Comparison of ENCODE assay signal across 11 cellular contexts in the genomic region with DNA sequence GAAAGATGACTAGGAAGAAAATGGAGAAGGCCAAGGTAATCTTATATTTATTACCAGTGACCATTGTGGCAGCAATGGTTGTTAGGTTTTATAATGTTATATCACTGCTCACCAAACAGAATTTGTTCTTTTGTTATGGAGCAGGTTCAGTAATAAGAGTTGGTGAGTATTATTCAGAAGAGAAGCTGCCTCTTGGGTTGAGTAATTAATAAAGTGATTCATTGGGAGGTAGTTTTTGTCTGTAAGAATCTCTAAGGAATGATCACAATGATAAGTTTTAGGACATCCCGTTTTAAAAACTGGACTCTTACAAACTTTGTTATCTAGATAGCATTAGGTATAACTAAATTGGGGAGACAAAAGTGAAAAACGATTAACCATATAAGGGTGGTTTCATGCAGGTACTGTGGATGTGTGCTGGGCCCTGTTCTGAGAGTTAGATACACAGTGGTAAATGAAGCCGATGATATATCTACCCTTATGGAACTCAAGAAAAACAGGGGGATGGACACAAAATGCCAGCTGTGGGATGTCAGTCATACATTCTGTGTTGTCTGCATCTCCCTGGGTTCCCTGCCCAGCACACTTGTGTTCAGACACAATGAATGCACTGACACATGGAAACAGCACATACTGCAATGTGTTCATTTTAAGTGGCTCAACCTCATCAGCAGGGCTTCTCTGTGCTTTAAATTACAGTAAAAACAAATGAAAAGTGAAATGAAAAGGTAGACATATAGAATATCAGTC. TPM values are rescaled to one million over a fixed set of nuclear protein-coding genes. Genes with fewer than 3 reads are reported as not detected.
DNase-seq lines count a peak whose midpoint lies in the region; ATAC-seq and TF ChIP-seq lines count a peak whose summit lies in the region.
"Had no signal": no experiment of that assay in that cellular context is flagged by ENCODE, and none has a peak within 500 bp of the region (broad histone marks: within the 10 kb centered on the region; RNA-seq: fewer than 3 reads in every experiment).

No MANE protein-coding gene starts in this region.

- intact Hi-C loops in activated CD4-positive, alpha-beta T cell treated with anti-CD3 and anti-CD28 coated beads, Interleukin-2, amount 10 ng/mL, durations not matched to agents 24 days and 14 days (cut with micrococcal nuclease), result loop anchor here (2.0 to 10.0 kb wide), 3 partner anchors 126 to 730 kb away; no protein-coding TSS in a partner anchor

- DNase-seq in activated CD4-positive, alpha-beta T cell treated with anti-CD3 and anti-CD28 coated beads, Interleukin-2, amount 10 ng/mL, durations not matched to agents 24 days and 14 days, result no peak
- DNase-seq in activated CD4-positive, alpha-beta T cell treated with anti-CD3 and anti-CD28 coated beads for 48 hours, result no peak
- no peak for DNase-seq in WTC11 (ENCODE audit: low spot score)
- DNase-seq in fibroblast of mammary gland (ENCODE audit: low read depth), result peak; percentile 42
- DNase-seq in medulla oblongata (ENCODE audit: extremely low spot score), result no peak
- DNase-seq: NCI-H1436, nephron progenitor cell had no signal

- H3K9me3 Mint-ChIP-seq in activated CD4-positive, alpha-beta T cell treated with anti-CD3 and anti-CD28 coated beads, Interleukin-2, amount 10 ng/mL, durations not matched to agents 24 days and 14 days, result peaks cover 6% of the 10 kb centered on the region
- H3K9me3 Mint-ChIP-seq in WTC11, result peaks cover 6% of the 10 kb centered on the region
- peaks cover 5% of the 10 kb centered on the region for H3K9me3 Mint-ChIP-seq in stimulated activated memory B cell treated with anti-CD40 and anti-IgM and Interleukin-4, amounts not matched to agents 10 μg/mL and 1 μg/mL and 100 μg/mL, for 72 hours

- H3K27ac Mint-ChIP-seq in activated CD4-positive, alpha-beta T cell treated with anti-CD3 and anti-CD28 coated beads, Interleukin-2, amount 10 ng/mL, durations not matched to agents 24 days and 14 days, result peak overlapping the region; percentile 90
- peak overlapping the region; percentile 77 for H3K27ac Mint-ChIP-seq in WTC11
- H3K27ac Mint-ChIP-seq in stimulated activated memory B cell treated with anti-CD40 and anti-IgM and Interleukin-4, amounts not matched to agents 10 μg/mL and 1 μg/mL and 100 μg/mL, for 72 hours, result peak overlapping the region; percentile 75

- POLR2A ChIA-PET in WTC11 (lab: Charles Lee), result no interaction called here

- H3K4me1 Mint-ChIP-seq in activated CD4-positive, alpha-beta T cell treated with anti-CD3 and anti-CD28 coated beads, Interleukin-2, amount 10 ng/mL, durations not matched to agents 24 days and 14 days, result peaks cover 61% of the 10 kb centered on the region
- peaks cover 57% of the 10 kb centered on the region for H3K4me1 Mint-ChIP-seq in WTC11
- H3K4me1 Mint-ChIP-seq in stimulated activated memory B cell treated with anti-CD40 and anti-IgM and Interleukin-4, amounts not matched to agents 10 μg/mL and 1 μg/mL and 100 μg/mL, for 72 hours, result peaks cover 81% of the 10 kb centered on the region

- H3K36me3 Mint-ChIP-seq in activated CD4-positive, alpha-beta T cell treated with anti-CD3 and anti-CD28 coated beads, Interleukin-2, amount 10 ng/mL, durations not matched to agents 24 days and 14 days (ENCODE audit: low read depth), result peaks cover 32% of the 10 kb centered on the region
- H3K36me3 Mint-ChIP-seq in WTC11, result peaks cover 19% of the 10 kb centered on the region
- peaks cover 43% of the 10 kb centered on the region for H3K36me3 Mint-ChIP-seq in stimulated activated memory B cell treated with anti-CD40 and anti-IgM and Interleukin-4, amounts not matched to agents 10 μg/mL and 1 μg/mL and 100 μg/mL, for 72 hours

- no peak for ATAC-seq in WTC11
- ATAC-seq in stimulated activated memory B cell treated with anti-CD40 and anti-IgM and Interleukin-4, amounts not matched to agents 10 μg/mL and 1 μg/mL and 100 μg/mL, for 72 hours, result no peak
- ATAC-seq in HG03175 (IDR thresholded peaks at IDR 0.05; ENCODE audit: unreplicated experiment), result no peak
- ATAC-seq in HG02571 (IDR thresholded peaks at IDR 0.05; ENCODE audit: unreplicated experiment), result no peak

- CTCF ChIA-PET in WTC11 (lab: Charles Lee), result no interaction called here

- no peaks in the 10 kb centered on the region for H3K27me3 Mint-ChIP-seq in activated CD4-positive, alpha-beta T cell treated with anti-CD3 and anti-CD28 coated beads, Interleukin-2, amount 10 ng/mL, durations not matched to agents 24 days and 14 days
- no peaks in the 10 kb centered on the region for H3K27me3 Mint-ChIP-seq in WTC11 (ENCODE audit: low read depth)
- no peaks in the 10 kb centered on the region for H3K27me3 Mint-ChIP-seq in stimulated activated memory B cell treated with anti-CD40 and anti-IgM and Interleukin-4, amounts not matched to agents 10 μg/mL and 1 μg/mL and 100 μg/mL, for 72 hours

- H3K4me3 Mint-ChIP-seq in activated CD4-positive, alpha-beta T cell treated with anti-CD3 and anti-CD28 coated beads, Interleukin-2, amount 10 ng/mL, durations not matched to agents 24 days and 14 days, result peak overlapping the region; percentile 59
- H3K4me3 Mint-ChIP-seq in WTC11, result no peak overlapping the region
- H3K4me3 Mint-ChIP-seq in stimulated activated memory B cell treated with anti-CD40 and anti-IgM and Interleukin-4, amounts not matched to agents 10 μg/mL and 1 μg/mL and 100 μg/mL, for 72 hours, result peak overlapping the region; percentile 53
- H3K4me3 Mint-ChIP-seq: nephron progenitor cell had no signal

- no peak overlapping the region for H3K4me3 ChIP-seq in fibroblast of mammary gland (ENCODE audit: control insufficient read depth, low read depth, low read length)
- H3K4me3 ChIP-seq: gastroesophageal sphincter had no signal

- TF ChIP-seq CTCF in WTC11 (IDR thresholded peaks at IDR 0.05) (no peak), fibroblast of mammary gland (conservative IDR thresholded peaks at IDR 0.05; ENCODE audit: control insufficient read depth, insufficient read depth, low read depth, low read length) (no peak)

TF ChIP-seq in WTC11, 78 proteins besides CTCF, POLR2A, EP300 and RAD21 (continues in another document):
- TF ChIP-seq, protein P1, sequence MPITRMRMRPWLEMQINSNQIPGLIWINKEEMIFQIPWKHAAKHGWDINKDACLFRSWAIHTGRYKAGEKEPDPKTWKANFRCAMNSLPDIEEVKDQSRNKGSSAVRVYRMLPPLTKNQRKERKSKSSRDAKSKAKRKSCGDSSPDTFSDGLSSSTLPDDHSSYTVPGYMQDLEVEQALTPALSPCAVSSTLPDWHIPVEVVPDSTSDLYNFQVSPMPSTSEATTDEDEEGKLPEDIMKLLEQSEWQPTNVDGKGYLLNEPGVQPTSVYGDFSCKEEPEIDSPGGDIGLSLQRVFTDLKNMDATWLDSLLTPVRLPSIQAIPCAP (CRISPR knock-in tag; IDR thresholded peaks at IDR 0.05), result no peak
- TF ChIP-seq, protein P2, sequence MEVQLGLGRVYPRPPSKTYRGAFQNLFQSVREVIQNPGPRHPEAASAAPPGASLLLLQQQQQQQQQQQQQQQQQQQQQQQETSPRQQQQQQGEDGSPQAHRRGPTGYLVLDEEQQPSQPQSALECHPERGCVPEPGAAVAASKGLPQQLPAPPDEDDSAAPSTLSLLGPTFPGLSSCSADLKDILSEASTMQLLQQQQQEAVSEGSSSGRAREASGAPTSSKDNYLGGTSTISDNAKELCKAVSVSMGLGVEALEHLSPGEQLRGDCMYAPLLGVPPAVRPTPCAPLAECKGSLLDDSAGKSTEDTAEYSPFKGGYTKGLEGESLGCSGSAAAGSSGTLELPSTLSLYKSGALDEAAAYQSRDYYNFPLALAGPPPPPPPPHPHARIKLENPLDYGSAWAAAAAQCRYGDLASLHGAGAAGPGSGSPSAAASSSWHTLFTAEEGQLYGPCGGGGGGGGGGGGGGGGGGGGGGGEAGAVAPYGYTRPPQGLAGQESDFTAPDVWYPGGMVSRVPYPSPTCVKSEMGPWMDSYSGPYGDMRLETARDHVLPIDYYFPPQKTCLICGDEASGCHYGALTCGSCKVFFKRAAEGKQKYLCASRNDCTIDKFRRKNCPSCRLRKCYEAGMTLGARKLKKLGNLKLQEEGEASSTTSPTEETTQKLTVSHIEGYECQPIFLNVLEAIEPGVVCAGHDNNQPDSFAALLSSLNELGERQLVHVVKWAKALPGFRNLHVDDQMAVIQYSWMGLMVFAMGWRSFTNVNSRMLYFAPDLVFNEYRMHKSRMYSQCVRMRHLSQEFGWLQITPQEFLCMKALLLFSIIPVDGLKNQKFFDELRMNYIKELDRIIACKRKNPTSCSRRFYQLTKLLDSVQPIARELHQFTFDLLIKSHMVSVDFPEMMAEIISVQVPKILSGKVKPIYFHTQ (CRISPR knock-in tag; IDR thresholded peaks at IDR 0.05), result no peak
- TF ChIP-seq NFATC4 (CRISPR knock-in tag; IDR thresholded peaks at IDR 0.05) (no peak), IRF2 (CRISPR knock-in tag; IDR thresholded peaks at IDR 0.05; ENCODE audit: borderline replicate concordance, low read depth) (no peak), JUN (CRISPR knock-in tag; IDR thresholded peaks at IDR 0.05) (no peak), SP1 (CRISPR knock-in tag; conservative IDR thresholded peaks at IDR 0.05) (no peak), ATF1 (CRISPR knock-in tag; IDR thresholded peaks at IDR 0.05) (no peak)
- TF ChIP-seq, protein P3, sequence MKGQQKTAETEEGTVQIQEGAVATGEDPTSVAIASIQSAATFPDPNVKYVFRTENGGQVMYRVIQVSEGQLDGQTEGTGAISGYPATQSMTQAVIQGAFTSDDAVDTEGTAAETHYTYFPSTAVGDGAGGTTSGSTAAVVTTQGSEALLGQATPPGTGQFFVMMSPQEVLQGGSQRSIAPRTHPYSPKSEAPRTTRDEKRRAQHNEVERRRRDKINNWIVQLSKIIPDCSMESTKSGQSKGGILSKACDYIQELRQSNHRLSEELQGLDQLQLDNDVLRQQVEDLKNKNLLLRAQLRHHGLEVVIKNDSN (CRISPR knock-in tag; IDR thresholded peaks at IDR 0.05), result no peak
- TF ChIP-seq, protein P4, sequence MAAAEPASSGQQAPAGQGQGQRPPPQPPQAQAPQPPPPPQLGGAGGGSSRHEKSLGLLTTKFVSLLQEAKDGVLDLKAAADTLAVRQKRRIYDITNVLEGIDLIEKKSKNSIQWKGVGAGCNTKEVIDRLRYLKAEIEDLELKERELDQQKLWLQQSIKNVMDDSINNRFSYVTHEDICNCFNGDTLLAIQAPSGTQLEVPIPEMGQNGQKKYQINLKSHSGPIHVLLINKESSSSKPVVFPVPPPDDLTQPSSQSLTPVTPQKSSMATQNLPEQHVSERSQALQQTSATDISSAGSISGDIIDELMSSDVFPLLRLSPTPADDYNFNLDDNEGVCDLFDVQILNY (CRISPR knock-in tag; IDR thresholded peaks at IDR 0.05), result no peak

RNA-seq across cellular contexts. Expression of a gene that starts 7.5 kb away (rescaled TPM):
- 41.2 and 42.6 TPM in 2 replicates for total RNA-seq in activated CD4-positive, alpha-beta T cell treated with anti-CD3 and anti-CD28 coated beads, Interleukin-2, amount 10 ng/mL, durations not matched to agents 24 days and 14 days
- 82.6 to 112 TPM (median 87.3 TPM) in 3 replicates for total RNA-seq in WTC11 (2021)
